Comparison of ENCODE assay signal across 10 cellular contexts in the genomic region with DNA sequence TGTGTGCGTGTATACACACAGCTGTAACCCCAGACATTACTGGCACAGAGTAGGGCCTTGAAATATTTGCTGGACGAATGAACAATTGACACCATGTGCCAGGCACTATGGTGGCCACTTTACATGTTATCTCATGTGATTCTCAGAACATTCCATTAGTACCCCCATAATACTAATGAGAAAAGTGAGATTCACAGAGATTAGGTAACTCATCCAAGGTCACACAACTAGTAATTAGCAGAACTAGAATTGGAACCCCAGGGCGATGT. TPM values are rescaled to one million over a fixed set of nuclear protein-coding genes. Genes with fewer than 3 reads are reported as not detected.
DNase-seq lines count a peak whose midpoint lies in the region; ATAC-seq and TF ChIP-seq lines count a peak whose summit lies in the region.
"Had no signal": no experiment of that assay in that cellular context is flagged by ENCODE, and none has a peak within 500 bp of the region (broad histone marks: within the 10 kb centered on the region; RNA-seq: fewer than 3 reads in every experiment).

No MANE protein-coding gene starts in this region.

- H3K9me3 Mint-ChIP-seq in type B pancreatic cell, result no peaks in the 10 kb centered on the region

- no peaks in the 10 kb centered on the region for H3K9me3 ChIP-seq in heart right ventricle
- H3K9me3 ChIP-seq in lower lobe of right lung, result no peaks in the 10 kb centered on the region
- H3K9me3 ChIP-seq in colonic mucosa, result no peaks in the 10 kb centered on the region
- H3K9me3 ChIP-seq: tibial nerve had no signal

- H3K27me3 Mint-ChIP-seq in type B pancreatic cell, result peaks cover 12% of the 10 kb centered on the region

- H3K4me1 ChIP-seq in heart right ventricle, result peaks cover 12 to 48% (median 33%) of the 10 kb centered on the region in 9 donors
- H3K4me1 ChIP-seq in lower lobe of right lung, result peaks cover 46% of the 10 kb centered on the region
- peaks cover 11% of the 10 kb centered on the region for H3K4me1 ChIP-seq in colonic mucosa

- no peak for DNase-seq in heart right ventricle
- DNase-seq in left cardiac atrium, result no peak
- no peak for DNase-seq in lower lobe of right lung
- DNase-seq in type B pancreatic cell (ENCODE audit: extremely low spot score, unreplicated experiment), result no peak
- no peak for DNase-seq in NCI-H2171 treated with DMSO at 0.1 percent for 48 hours (lab: John Stamatoyannopoulos, UW)
- DNase-seq in colonic mucosa, result no peak
- DNase-seq: NCI-H524 treated with DMSO at 0.1 percent for 48 hours had no signal

- TF ChIP-seq CTCF in heart right ventricle (IDR thresholded peaks at IDR 0.05), result no peak
- TF ChIP-seq CTCF in WI38 (IDR thresholded peaks at IDR 0.05; ENCODE audit: low read depth, low read length), result no peak
- TF ChIP-seq CTCF in lower lobe of right lung (IDR thresholded peaks at IDR 0.05), result no peak
- no peak for TF ChIP-seq CTCF in type B pancreatic cell (conservative IDR thresholded peaks at IDR 0.05)
- no peak for TF ChIP-seq CTCF in colonic mucosa (IDR thresholded peaks at IDR 0.05)

- no peaks in the 10 kb centered on the region for H3K36me3 Mint-ChIP-seq in type B pancreatic cell

- H3K27ac ChIP-seq in heart right ventricle (peak overlapping the region in 2 of 10 donors; percentile 12 to 13), lower lobe of right lung (no peak overlapping the region), colonic mucosa (no peak overlapping the region)

- ATAC-seq in heart right ventricle, result no peak
- ATAC-seq in left cardiac atrium, result no peak
- no peak for ATAC-seq in lower lobe of right lung
- ATAC-seq in HG03342 (IDR thresholded peaks at IDR 0.05; ENCODE audit: unreplicated experiment), result no peak

- no peak overlapping the region for H3K27ac Mint-ChIP-seq in type B pancreatic cell

- intact Hi-C loops in heart right ventricle (cut with DNase I) (loop anchor here in 9 of 10 donors (1.0 to 10.0 kb wide), 8 partner anchors 30 to 231 kb away; partner anchors contain the start of gene B3GNT9 (in 2 of the 9)), left cardiac atrium (cut with DNase I) (loop anchor here (10.0 kb wide), 2 partner anchors 211 to 291 kb away; no protein-coding TSS in a partner anchor), lower lobe of right lung (cut with DNase I) (no loop called here), colonic mucosa (cut with DNase I) (loop anchor here (10.0 kb wide), 1 partner anchor 211 kb away; no protein-coding TSS in a partner anchor)

- 37 to 43% methylated on average over 3 of the region's 3 CpGs for WGBS in heart right ventricle, 2 donors

- H3K4me1 Mint-ChIP-seq in type B pancreatic cell (ENCODE audit: unreplicated experiment), result peaks cover 7% of the 10 kb centered on the region

- H3K36me3 ChIP-seq in heart right ventricle (no peaks in the 10 kb centered on the region), lower lobe of right lung (no peaks in the 10 kb centered on the region), colonic mucosa (no peaks in the 10 kb centered on the region)
- H3K36me3 ChIP-seq: tibial nerve had no signal

- peaks cover 0 to 3% (median 0%) of the 10 kb centered on the region in 7 donors for H3K27me3 ChIP-seq in heart right ventricle
- H3K27me3 ChIP-seq in lower lobe of right lung (ENCODE audit: low read depth), result no peaks in the 10 kb centered on the region
- H3K27me3 ChIP-seq in colonic mucosa, result no peaks in the 10 kb centered on the region
- H3K27me3 ChIP-seq: tibial nerve had no signal

- peak overlapping the region in 1 of 2 donors; percentile 46 for H3K9ac ChIP-seq in colonic mucosa (ENCODE audit: low read depth in 2 of 2, low read length in 2 of 2)

- peak overlapping the region; percentile 93 for H3K4me3 Mint-ChIP-seq in type B pancreatic cell

- H3K4me3 ChIP-seq in heart right ventricle, result peak overlapping the region in 6 of 10 donors; percentile 71 to 84 (median 78)
- peak overlapping the region; percentile 16; the same call in 1 of the 2 replicates for H3K4me3 ChIP-seq in WI38 (ENCODE audit: low read depth, low read length)
- peak overlapping the region; percentile 73 for H3K4me3 ChIP-seq in lower lobe of right lung
- H3K4me3 ChIP-seq in colonic mucosa, result no peak overlapping the region

RNA-seq across cellular contexts. Expression of gene MATCAP1, which starts 2.0 kb away (rescaled TPM):
- total RNA-seq in heart right ventricle (10 to 100 TPM in 9 of 10 donors, 1 to 10 TPM in 1; 8.0 to 15.2 (median 12.1) TPM), left cardiac atrium (10 to 100 TPM; 16.8 to 18.1 TPM), lower lobe of right lung (29.0 TPM), type B pancreatic cell (ENCODE audit: low replicate concordance) (43.5 and 77.8 TPM in 2 replicates), colonic mucosa (10 to 100 TPM; 24.0 to 43.0 TPM)
- 10 to 100 TPM; 13.0 to 30.9 TPM for polyA plus RNA-seq in heart right ventricle

RNA-seq across cellular contexts. Expression of gene EXOC3L1, which starts 4.1 kb away (rescaled TPM):
- total RNA-seq in heart right ventricle (1 to 10 TPM; 1.8 to 4.8 (median 3.0) TPM), left cardiac atrium (1 to 10 TPM; 1.9 to 2.0 TPM), lower lobe of right lung (15.6 TPM), type B pancreatic cell (ENCODE audit: low replicate concordance) (0.41 and 0.86 TPM in 2 replicates), colonic mucosa (1 to 10 TPM; 2.3 to 4.6 TPM)
- 1 to 10 TPM; 7.7 to 8.8 TPM for polyA plus RNA-seq in heart right ventricle

RNA-seq across cellular contexts. Expression of gene E2F4, which starts 6.2 kb away (rescaled TPM):
- total RNA-seq in heart right ventricle (10 to 100 TPM; 21.9 to 45.6 (median 28.6) TPM), left cardiac atrium (10 to 100 TPM; 34.9 to 46.2 TPM), lower lobe of right lung (66.5 TPM), type B pancreatic cell (ENCODE audit: low replicate concordance) (68.8 and 84.5 TPM in 2 replicates), colonic mucosa (10 to 100 TPM; 53.3 to 89.0 TPM)
- 10 to 100 TPM; 33.4 to 38.4 TPM for polyA plus RNA-seq in heart right ventricle

RNA-seq across cellular contexts. Expression of gene ELMO3, which starts 13.1 kb away (rescaled TPM):
- 1 to 10 TPM in 1 of 10 donors, under 1 TPM in 9; 0.19 to 1.1 (median 0.42) TPM for total RNA-seq in heart right ventricle
- 1 to 10 TPM; 1.3 to 1.9 TPM for polyA plus RNA-seq in heart right ventricle
- total RNA-seq in left cardiac atrium, result 1 to 10 TPM; 1.0 to 1.6 TPM
- 14.9 TPM for total RNA-seq in lower lobe of right lung
- 9.6 and 19.8 TPM in 2 replicates for total RNA-seq in type B pancreatic cell (ENCODE audit: low replicate concordance)
- total RNA-seq in colonic mucosa, result 10 to 100 TPM; 60.7 to 75.6 TPM

RNA-seq across cellular contexts. Expression of gene NOL3, which starts 15.5 kb away (rescaled TPM):
- total RNA-seq in heart right ventricle, result 10 to 100 TPM; 71.8 to 92.2 (median 79.9) TPM
- 100 to 1,000 TPM; 115 to 132 TPM for polyA plus RNA-seq in heart right ventricle
- total RNA-seq in left cardiac atrium, result 10 to 100 TPM; 58.6 to 80.5 TPM
- 55.6 TPM for total RNA-seq in lower lobe of right lung
- total RNA-seq in type B pancreatic cell (ENCODE audit: low replicate concordance), result 8.4 and 17.5 TPM in 2 replicates
- 10 to 100 TPM; 26.2 to 31.0 TPM for total RNA-seq in colonic mucosa
